ENCODE assay signal across 11 cellular contexts in the genomic region with DNA sequence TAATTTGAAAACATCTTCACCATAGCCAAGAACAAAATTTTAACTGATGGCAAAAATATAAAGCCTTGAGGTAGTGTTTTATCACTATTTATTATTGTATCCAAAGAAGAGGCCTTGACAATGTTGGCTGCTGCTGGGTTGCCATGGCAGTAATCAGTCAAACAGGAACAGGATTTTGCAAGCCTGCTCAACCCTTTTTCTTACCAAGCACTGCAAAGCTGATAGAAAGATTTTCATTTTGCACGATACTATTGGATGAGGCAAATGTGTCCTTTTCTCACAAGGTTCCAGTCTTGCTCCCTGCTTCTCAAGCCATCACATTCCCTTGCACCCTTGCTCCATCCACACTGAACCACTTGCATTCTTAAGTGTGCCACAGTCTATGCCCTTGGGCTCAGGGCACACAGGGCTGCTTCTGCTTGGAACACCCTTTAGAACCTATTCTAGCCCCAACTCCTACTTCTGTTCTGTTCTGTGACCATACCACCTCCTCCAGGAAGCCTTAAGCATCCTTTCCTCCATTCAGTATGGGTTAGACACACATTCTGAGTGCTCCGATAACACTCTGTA.
DNase-seq lines count a peak whose midpoint lies in the region; ATAC-seq and TF ChIP-seq lines count a peak whose summit lies in the region.
"Had no signal": no experiment of that assay in that cellular context is flagged by ENCODE, and none has a peak within 500 bp of the region (broad histone marks: within the 10 kb centered on the region; RNA-seq: fewer than 3 reads in every experiment).

No MANE protein-coding gene starts in this region.

- TF ChIP-seq CTCF in AG10803 (conservative IDR thresholded peaks at IDR 0.05; ENCODE audit: low read length) = no peak
- no peak for TF ChIP-seq CTCF in KMS-11 (conservative IDR thresholded peaks at IDR 0.05; ENCODE audit: low read depth, low read length)
- no peak for TF ChIP-seq CTCF in mammary epithelial cell (conservative IDR thresholded peaks at IDR 0.05 in 1 of 2, IDR thresholded peaks at IDR 0.05 in 1 of 2; ENCODE audit: extremely low read depth in 1 of 2, insufficient read depth in 1 of 2, low read depth in 1 of 2, low read length in 2 of 2)
- no peak for TF ChIP-seq CTCF in WERI-Rb-1 (IDR thresholded peaks at IDR 0.05; ENCODE audit: low read depth, low read length)

- H3K27me3 ChIP-seq in KMS-11 (ENCODE audit: insufficient read depth, low read depth) = no peaks in the 10 kb centered on the region
- H3K27me3 ChIP-seq in mammary epithelial cell (ENCODE audit: insufficient read depth, low read length) = no peaks in the 10 kb centered on the region
- H3K27me3 ChIP-seq in WERI-Rb-1 (ENCODE audit: insufficient read depth, low read depth, severe bottlenecking) = peaks cover 7% of the 10 kb centered on the region

- no TSS peak for BruUV-seq in mammary epithelial cell (replicated peaks; lab: Mats Ljungman, UMichigan)

- H2AFZ ChIP-seq in KMS-11 (ENCODE audit: low read depth) = no peak overlapping the region
- H2AFZ ChIP-seq in mammary epithelial cell (ENCODE audit: low read depth, low read length) = no peak overlapping the region

- CTCF ChIA-PET in mammary epithelial cell (lab: Charles Lee; ENCODE audit: low non-redundant PET) = no interaction called here

- H3K9ac ChIP-seq in KMS-11 = no peak overlapping the region; the same call in 1 of the 2 replicates
- H3K9ac ChIP-seq in mammary epithelial cell (ENCODE audit: insufficient read depth, low read length) = no peak overlapping the region

- no peak overlapping the region; the same call in 1 of the 2 replicates for H3K27ac ChIP-seq in KMS-11
- H3K27ac ChIP-seq in mammary epithelial cell (ENCODE audit: insufficient read depth, low read depth, low read length) = no peak overlapping the region
- no peak overlapping the region for H3K27ac ChIP-seq in WERI-Rb-1

- peaks cover 20% of the 10 kb centered on the region for H3K4me1 ChIP-seq in KMS-11 (ENCODE audit: low read depth, poor library complexity, severe bottlenecking)
- H3K4me1 ChIP-seq in mammary epithelial cell (ENCODE audit: insufficient read depth, low read length) = no peaks in the 10 kb centered on the region

- H4K20me1 ChIP-seq in KMS-11 (ENCODE audit: insufficient read depth) (no peaks in the 10 kb centered on the region), mammary epithelial cell (ENCODE audit: insufficient read depth, low read length) (no peaks in the 10 kb centered on the region)

- WGBS in mammary epithelial cell (ENCODE audit: low coverage, missing lambda C conversion rate) = 50% methylated on average over 2 of the region's 2 CpGs

- H3K79me2 ChIP-seq in KMS-11 (ENCODE audit: insufficient read depth, low read depth) (no peaks in the 10 kb centered on the region), mammary epithelial cell (ENCODE audit: insufficient read depth, low read length) (no peaks in the 10 kb centered on the region)

- dilution Hi-C loops in mammary epithelial cell (cut with HindIII; ENCODE audit: low sequenced_read_pairs) = no loop called here

- ATAC-seq in GM18520 (IDR thresholded peaks at IDR 0.05; ENCODE audit: unreplicated experiment) (no peak), GM19328 (IDR thresholded peaks at IDR 0.05; ENCODE audit: unreplicated experiment) (no peak)

- in situ Hi-C loops in mammary epithelial cell (cut with MboI; ENCODE audit: low sequenced_read_pairs in 2 of 2) = no loop called here

- H3K4me2 ChIP-seq in KMS-11 (peak overlapping the region; percentile 36), mammary epithelial cell (ENCODE audit: insufficient read depth, low read depth, low read length) (no peak overlapping the region)

- H3K4me3 ChIP-seq in AG10803 (ENCODE audit: low read length) (no peak overlapping the region), KMS-11 (IDR thresholded peaks at IDR 0.05; ENCODE audit: insufficient read depth, low read depth, low read length) (no peak overlapping the region), mammary epithelial cell (replicated peaks in 1 of 3; ENCODE audit: insufficient read depth in 1 of 3, low read depth in 2 of 3, low read length in 3 of 3) (no peak overlapping the region), WERI-Rb-1 (ENCODE audit: low read depth, low read length) (no peak overlapping the region)

- H3K9me3 ChIP-seq in mammary epithelial cell (replicated peaks; ENCODE audit: insufficient read depth, low read length) (no peaks in the 10 kb centered on the region), WERI-Rb-1 (ENCODE audit: severe bottlenecking) (no peaks in the 10 kb centered on the region)

- DNase-seq in AG10803 (ENCODE audit: low read depth) (peak; percentile 42), mammary epithelial cell (peak; percentile 14), left kidney (ENCODE audit: low read depth, low spot score) (peak; percentile 12), WERI-Rb-1 (no peak), medulla oblongata (ENCODE audit: extremely low spot score) (no peak)
- DNase-seq: activated B cell treated with CpG ODN at 0.5 μM for 24 hours; DND-41; stimulated activated CD4-positive, alpha-beta T cell treated with anti-CD3 and anti-CD28 coated beads, Interleukin-1b, Interleukin-23, amount 100 ng/mL, for 48 hours had no signal

- intact Hi-C loops in mammary epithelial cell (cut with micrococcal nuclease) = no loop called here

- H3K36me3 ChIP-seq in KMS-11 (ENCODE audit: insufficient read depth) = no peaks in the 10 kb centered on the region
- H3K36me3 ChIP-seq in mammary epithelial cell (ENCODE audit: insufficient read depth, low read length) = no peaks in the 10 kb centered on the region
- H3K36me3 ChIP-seq in WERI-Rb-1 = no peaks in the 10 kb centered on the region

Comparison
In these comparisons a context has a peak if more than half of its experiments do, and no peak if none do; other contexts are left out.
1. DNase-seq: peak in AG10803 (single experiment), mammary epithelial cell (single experiment) and left kidney (single experiment); none in WERI-Rb-1 (single experiment) and medulla oblongata (single experiment).